ENCODE assay signal across 21 cellular contexts in genomic region chr3:186442162-186442561, GRCh38.
DNase-seq lines count a peak whose midpoint lies in the region; ATAC-seq, FAIRE-seq and TF ChIP-seq lines count a peak whose summit lies in the region.
"Had no signal": no experiment of that assay in that cellular context is flagged by ENCODE, and none has a peak within 500 bp of the region (broad histone marks: within the 10 kb centered on the region; RNA-seq: fewer than 3 reads in every experiment).

No MANE protein-coding gene starts in this region.

- BruUV-seq in K562 (replicated peaks; lab: Mats Ljungman, UMichigan): no TSS peak

- no peak overlapping the region for H3K9ac ChIP-seq in K562 (ENCODE audit: insufficient read depth in 1 of 2, low read depth in 2 of 2, low read length in 2 of 2)

- POLR2A ChIA-PET in K562 (lab: Yijun Ruan, JAX): interaction anchor here (1.0 kb wide), 1 partner anchor 10 kb away, joined by 4 read pairs; no protein-coding TSS in a partner anchor

- 5% methylated on average over 2 of the region's 2 CpGs for WGBS in K562 (ENCODE audit: insufficient coverage, low coverage, missing lambda C conversion rate)

- no peak overlapping the region for H2AFZ ChIP-seq in K562 (ENCODE audit: low read depth, low read length)

- H3K4me2 ChIP-seq in K562 (ENCODE audit: insufficient read depth, low read length): no peak overlapping the region

- intact Hi-C loops in K562 (cut with micrococcal nuclease): no loop called here
- intact Hi-C loops in left cardiac atrium (cut with DNase I): no loop called here

- peaks cover 0 to 6% of the 10 kb centered on the region in 2 experiments; a peak in 2 of 5 replicates for H3K27me3 ChIP-seq in K562 (ENCODE audit: control insufficient read depth in 2 of 2, insufficient read depth in 2 of 2, low read length in 2 of 2)

- no peaks in the 10 kb centered on the region for H4K20me1 ChIP-seq in K562 (replicated peaks; ENCODE audit: control insufficient read depth, insufficient read depth, low read length)

- H3K4me1 ChIP-seq in K562 (replicated peaks in 1 of 2; ENCODE audit: control insufficient read depth in 2 of 2, insufficient read depth in 2 of 2, low read length in 2 of 2): no peaks in the 10 kb centered on the region

- no peak for DNase-seq in K562 (ENCODE audit: extremely low read depth in 1 of 4, low spot score in 3 of 4)
- peak; percentile 48 for DNase-seq in left cardiac atrium
- peak; percentile 85 for DNase-seq in mucosa of gallbladder (ENCODE audit: low spot score)
- no peak for DNase-seq in GOT3 (lab: John Stamatoyannopoulos, UW)
- DNase-seq in activated effector memory CD4-positive, alpha-beta T cell treated with anti-CD3 and anti-CD28 coated beads, Interleukin-2, amount 50 U/mL, for 16 hours: no peak
- DNase-seq: H7, KBM-7, NCI-H1092, NCI-H1436 treated with DMSO at 0.1 percent for 48 hours, NCI-H1930, NCI-H524 treated with DMSO at 0.1 percent for 48 hours, NCI-H82, SW 1271 had no signal

- H3K4me3 ChIP-seq in K562: no peak overlapping the region
- H3K4me3 ChIP-seq: SK-N-MC had no signal

- FAIRE-seq in K562 (lab: Jason Lieb, UNC): no peak
- FAIRE-seq: A204.1, G401.6, GM12892, GM18507, RCC 7860 had no signal

- no peaks in the 10 kb centered on the region for H3K36me3 ChIP-seq in K562 (ENCODE audit: control insufficient read depth, insufficient read depth, low read length)

- TF ChIP-seq CTCF in K562 (IDR thresholded peaks at IDR 0.05 in 2 of 3, conservative IDR thresholded peaks at IDR 0.05 in 1 of 3; ENCODE audit: insufficient read depth in 2 of 3, low read depth in 1 of 3, low read length in 3 of 3): no peak

- H3K79me2 ChIP-seq in K562 (ENCODE audit: control insufficient read depth, insufficient read depth, low read length): no peaks in the 10 kb centered on the region

- no peak for TF ChIP-seq EP300 in Ishikawa (IDR thresholded peaks at IDR 0.05; ENCODE audit: borderline replicate concordance)
- TF ChIP-seq EP300 in K562 (IDR thresholded peaks at IDR 0.05; ENCODE audit: low read length): no peak

- H3K27ac ChIP-seq in K562 (ENCODE audit: extremely low read depth, low read depth, low read length): no peak overlapping the region
- H3K27ac ChIP-seq: SK-N-MC had no signal

- H3K9me1 ChIP-seq in K562 (ENCODE audit: control insufficient read depth, insufficient read depth, low read length): no peaks in the 10 kb centered on the region

- CTCF ChIA-PET in K562 (lab: Yijun Ruan, JAX; ENCODE audit: low intra/inter-chr PET ratio): no interaction called here

- no peak for TF ChIP-seq POLR2A in K562 (conservative IDR thresholded peaks at IDR 0.05)

- no peak for TF ChIP-seq RAD21 in Ishikawa (IDR thresholded peaks at IDR 0.05; ENCODE audit: low read depth)
- no peak for TF ChIP-seq RAD21 in K562 (CRISPR knock-in tag; conservative IDR thresholded peaks at IDR 0.05 in 1 of 2, IDR thresholded peaks at IDR 0.05 in 1 of 2)

- ATAC-seq in K562 (no peak), left cardiac atrium (peak; percentile 87 to 96), GM21529 (IDR thresholded peaks at IDR 0.05; ENCODE audit: unreplicated experiment) (no peak)

- no peaks in the 10 kb centered on the region for H3K9me3 ChIP-seq in K562 (replicated peaks; ENCODE audit: control insufficient read depth, insufficient read depth, low read depth, low read length)

- in situ Hi-C loops in K562 (cut with MboI): no loop called here

TF ChIP-seq in Ishikawa, 13 proteins besides CTCF, POLR2A, EP300 and RAD21:
- TF ChIP-seq CEBPB (IDR thresholded peaks at IDR 0.05): no peak
- TF ChIP-seq MAX (IDR thresholded peaks at IDR 0.05): no peak
- no peak for TF ChIP-seq YY1 (IDR thresholded peaks at IDR 0.05; ENCODE audit: low read depth)
- TF ChIP-seq REST (IDR thresholded peaks at IDR 0.05; ENCODE audit: low read depth): no peak
- TF ChIP-seq USF1 (IDR thresholded peaks at IDR 0.05): peak; percentile 55
- TF ChIP-seq ZBTB7A (IDR thresholded peaks at IDR 0.05; ENCODE audit: low read depth): no peak

TF ChIP-seq in K562, 482 proteins besides CTCF, POLR2A, EP300 and RAD21:
- no peak for TF ChIP-seq SP2 (IDR thresholded peaks at IDR 0.05; ENCODE audit: extremely low read depth, low read depth, low read length, poor library complexity, severe bottlenecking)
- peak; percentile 53 for TF ChIP-seq USF1 (CRISPR knock-in tag; IDR thresholded peaks at IDR 0.05)
- TF ChIP-seq TEAD1 (CRISPR knock-in tag; IDR thresholded peaks at IDR 0.05): no peak
- TF ChIP-seq, protein P1, sequence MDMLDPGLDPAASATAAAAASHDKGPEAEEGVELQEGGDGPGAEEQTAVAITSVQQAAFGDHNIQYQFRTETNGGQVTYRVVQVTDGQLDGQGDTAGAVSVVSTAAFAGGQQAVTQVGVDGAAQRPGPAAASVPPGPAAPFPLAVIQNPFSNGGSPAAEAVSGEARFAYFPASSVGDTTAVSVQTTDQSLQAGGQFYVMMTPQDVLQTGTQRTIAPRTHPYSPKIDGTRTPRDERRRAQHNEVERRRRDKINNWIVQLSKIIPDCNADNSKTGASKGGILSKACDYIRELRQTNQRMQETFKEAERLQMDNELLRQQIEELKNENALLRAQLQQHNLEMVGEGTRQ (CRISPR knock-in tag; IDR thresholded peaks at IDR 0.05): peak; percentile 58

Comparison
In these comparisons a context has a peak if more than half of its experiments do, and no peak if none do; other contexts are left out.
1. ATAC-seq: peak in left cardiac atrium (2 of 2); none in K562 (single experiment) and GM21529 (single experiment).
2. DNase-seq: peak in left cardiac atrium (single experiment) and mucosa of gallbladder (single experiment); none in K562 (0 of 4), GOT3 (single experiment) and activated effector memory CD4-positive, alpha-beta T cell treated with anti-CD3 and anti-CD28 coated beads, Interleukin-2, amount 50 U/mL, for 16 hours (single experiment).